ENCODE assay signal across 1 cellular context in genomic region chr17:75087558-75088453, GRCh38.
TF ChIP-seq lines count a peak whose summit lies in the region.

TSS of gene SLC16A5 (plus strand) at chr17:75087954. CDS start at chr17:75093637, 5,683 bp downstream.

TF ChIP-seq in HCT116, 20 proteins besides CTCF, POLR2A, EP300 and RAD21 (continued from another document):
- TF ChIP-seq CEBPB (IDR thresholded peaks at IDR 0.05; ENCODE audit: low read depth) = no peak
- peak; percentile 94 for TF ChIP-seq ZFX (IDR thresholded peaks at IDR 0.05)
- peak; percentile 53 for TF ChIP-seq YY1 (IDR thresholded peaks at IDR 0.05; ENCODE audit: extremely low read depth, insufficient replicate concordance, low read depth, low read length)
- no peak for TF ChIP-seq SP1 (IDR thresholded peaks at IDR 0.05; ENCODE audit: low read depth)
- no peak for TF ChIP-seq SIN3A (IDR thresholded peaks at IDR 0.05; ENCODE audit: low read depth)
- no peak for TF ChIP-seq CBX3 (IDR thresholded peaks at IDR 0.05; ENCODE audit: low read depth)
- TF ChIP-seq, protein P1, sequence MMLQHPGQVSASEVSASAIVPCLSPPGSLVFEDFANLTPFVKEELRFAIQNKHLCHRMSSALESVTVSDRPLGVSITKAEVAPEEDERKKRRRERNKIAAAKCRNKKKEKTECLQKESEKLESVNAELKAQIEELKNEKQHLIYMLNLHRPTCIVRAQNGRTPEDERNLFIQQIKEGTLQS (IDR thresholded peaks at IDR 0.05) = no peak
- TF ChIP-seq REST (IDR thresholded peaks at IDR 0.05; ENCODE audit: low read depth) = no peak
